In genomic region chr19:11236324-11237301, GRCh38 we compare ENCODE assay signal across 1 cellular context.
TF ChIP-seq lines count a peak whose summit lies in the region.

No MANE protein-coding gene starts in this region.

TF ChIP-seq in HepG2, 621 proteins besides CTCF, POLR2A, EP300 and RAD21 (continues in another document):
- 0 out of 2 replicates have a peak, but pooled peaks have one; percentile 31 for TF ChIP-seq ATF7-NPFF (CRISPR knock-in tag; IDR thresholded peaks at IDR 0.05; ENCODE audit: low read depth)
- no peak for TF ChIP-seq ZSCAN12 (CRISPR knock-in tag; IDR thresholded peaks at IDR 0.05)
- peak; percentile 89 for TF ChIP-seq ESRRA (CRISPR knock-in tag; IDR thresholded peaks at IDR 0.05; ENCODE audit: low read depth)
- TF ChIP-seq MTA3 (CRISPR knock-in tag; IDR thresholded peaks at IDR 0.05): no peak
- TF ChIP-seq NFKBIZ (CRISPR knock-in tag; IDR thresholded peaks at IDR 0.05): 0 out of 2 replicates have a peak, but pooled peaks have one; percentile 24
- TF ChIP-seq ZSCAN31 (CRISPR knock-in tag; IDR thresholded peaks at IDR 0.05; ENCODE audit: low read depth): no peak
- TF ChIP-seq TRIM24 (CRISPR knock-in tag; IDR thresholded peaks at IDR 0.05): peak; percentile 30; the same call in 1 of the 2 replicates
- TF ChIP-seq BRCA1 (CRISPR knock-in tag; IDR thresholded peaks at IDR 0.05): no peak
- TF ChIP-seq RARA (CRISPR knock-in tag; IDR thresholded peaks at IDR 0.05): peak; percentile 98
- peak; percentile 84; the same call in 1 of the 2 replicates for TF ChIP-seq ZFP37 (CRISPR knock-in tag; IDR thresholded peaks at IDR 0.05; ENCODE audit: borderline replicate concordance)
- TF ChIP-seq ZNF558 (CRISPR knock-in tag; IDR thresholded peaks at IDR 0.05; ENCODE audit: borderline replicate concordance): no peak
- 0 out of 2 replicates have a peak, but pooled peaks have one; percentile 54 for TF ChIP-seq ZFP41 (CRISPR knock-in tag; IDR thresholded peaks at IDR 0.05; ENCODE audit: borderline replicate concordance)
- peak; percentile 82; the same call in 1 of the 2 replicates for TF ChIP-seq ZNF605 (CRISPR knock-in tag; IDR thresholded peaks at IDR 0.05)
- TF ChIP-seq ZNF75D (CRISPR knock-in tag; IDR thresholded peaks at IDR 0.05; ENCODE audit: borderline replicate concordance): no peak
- TF ChIP-seq ATF5 (CRISPR knock-in tag; IDR thresholded peaks at IDR 0.05; ENCODE audit: low read depth): no peak
- 0 out of 2 replicates have a peak, but pooled peaks have one; percentile 63 for TF ChIP-seq HOXA7 (CRISPR knock-in tag; IDR thresholded peaks at IDR 0.05)
- no peak for TF ChIP-seq ZNF576 (CRISPR knock-in tag; IDR thresholded peaks at IDR 0.05)
- TF ChIP-seq POGK (CRISPR knock-in tag; conservative IDR thresholded peaks at IDR 0.05): peak; percentile 90; the same call in 1 of the 2 replicates
- peak; percentile 72 for TF ChIP-seq KAT8 (CRISPR knock-in tag; IDR thresholded peaks at IDR 0.05)
- 0 out of 2 replicates have a peak, but pooled peaks have one; percentile 64 for TF ChIP-seq ELF4 (CRISPR knock-in tag; IDR thresholded peaks at IDR 0.05; ENCODE audit: borderline replicate concordance)
- TF ChIP-seq ZNF674 (CRISPR knock-in tag; IDR thresholded peaks at IDR 0.05; ENCODE audit: low read depth): no peak; the same call in 1 of the 2 replicates
- TF ChIP-seq ZNF274 (CRISPR knock-in tag; IDR thresholded peaks at IDR 0.05): peak; percentile 23; the same call in 1 of the 2 replicates
- peak; percentile 95 for TF ChIP-seq ZC3H13 (CRISPR knock-in tag; IDR thresholded peaks at IDR 0.05)
- TF ChIP-seq, protein P1, sequence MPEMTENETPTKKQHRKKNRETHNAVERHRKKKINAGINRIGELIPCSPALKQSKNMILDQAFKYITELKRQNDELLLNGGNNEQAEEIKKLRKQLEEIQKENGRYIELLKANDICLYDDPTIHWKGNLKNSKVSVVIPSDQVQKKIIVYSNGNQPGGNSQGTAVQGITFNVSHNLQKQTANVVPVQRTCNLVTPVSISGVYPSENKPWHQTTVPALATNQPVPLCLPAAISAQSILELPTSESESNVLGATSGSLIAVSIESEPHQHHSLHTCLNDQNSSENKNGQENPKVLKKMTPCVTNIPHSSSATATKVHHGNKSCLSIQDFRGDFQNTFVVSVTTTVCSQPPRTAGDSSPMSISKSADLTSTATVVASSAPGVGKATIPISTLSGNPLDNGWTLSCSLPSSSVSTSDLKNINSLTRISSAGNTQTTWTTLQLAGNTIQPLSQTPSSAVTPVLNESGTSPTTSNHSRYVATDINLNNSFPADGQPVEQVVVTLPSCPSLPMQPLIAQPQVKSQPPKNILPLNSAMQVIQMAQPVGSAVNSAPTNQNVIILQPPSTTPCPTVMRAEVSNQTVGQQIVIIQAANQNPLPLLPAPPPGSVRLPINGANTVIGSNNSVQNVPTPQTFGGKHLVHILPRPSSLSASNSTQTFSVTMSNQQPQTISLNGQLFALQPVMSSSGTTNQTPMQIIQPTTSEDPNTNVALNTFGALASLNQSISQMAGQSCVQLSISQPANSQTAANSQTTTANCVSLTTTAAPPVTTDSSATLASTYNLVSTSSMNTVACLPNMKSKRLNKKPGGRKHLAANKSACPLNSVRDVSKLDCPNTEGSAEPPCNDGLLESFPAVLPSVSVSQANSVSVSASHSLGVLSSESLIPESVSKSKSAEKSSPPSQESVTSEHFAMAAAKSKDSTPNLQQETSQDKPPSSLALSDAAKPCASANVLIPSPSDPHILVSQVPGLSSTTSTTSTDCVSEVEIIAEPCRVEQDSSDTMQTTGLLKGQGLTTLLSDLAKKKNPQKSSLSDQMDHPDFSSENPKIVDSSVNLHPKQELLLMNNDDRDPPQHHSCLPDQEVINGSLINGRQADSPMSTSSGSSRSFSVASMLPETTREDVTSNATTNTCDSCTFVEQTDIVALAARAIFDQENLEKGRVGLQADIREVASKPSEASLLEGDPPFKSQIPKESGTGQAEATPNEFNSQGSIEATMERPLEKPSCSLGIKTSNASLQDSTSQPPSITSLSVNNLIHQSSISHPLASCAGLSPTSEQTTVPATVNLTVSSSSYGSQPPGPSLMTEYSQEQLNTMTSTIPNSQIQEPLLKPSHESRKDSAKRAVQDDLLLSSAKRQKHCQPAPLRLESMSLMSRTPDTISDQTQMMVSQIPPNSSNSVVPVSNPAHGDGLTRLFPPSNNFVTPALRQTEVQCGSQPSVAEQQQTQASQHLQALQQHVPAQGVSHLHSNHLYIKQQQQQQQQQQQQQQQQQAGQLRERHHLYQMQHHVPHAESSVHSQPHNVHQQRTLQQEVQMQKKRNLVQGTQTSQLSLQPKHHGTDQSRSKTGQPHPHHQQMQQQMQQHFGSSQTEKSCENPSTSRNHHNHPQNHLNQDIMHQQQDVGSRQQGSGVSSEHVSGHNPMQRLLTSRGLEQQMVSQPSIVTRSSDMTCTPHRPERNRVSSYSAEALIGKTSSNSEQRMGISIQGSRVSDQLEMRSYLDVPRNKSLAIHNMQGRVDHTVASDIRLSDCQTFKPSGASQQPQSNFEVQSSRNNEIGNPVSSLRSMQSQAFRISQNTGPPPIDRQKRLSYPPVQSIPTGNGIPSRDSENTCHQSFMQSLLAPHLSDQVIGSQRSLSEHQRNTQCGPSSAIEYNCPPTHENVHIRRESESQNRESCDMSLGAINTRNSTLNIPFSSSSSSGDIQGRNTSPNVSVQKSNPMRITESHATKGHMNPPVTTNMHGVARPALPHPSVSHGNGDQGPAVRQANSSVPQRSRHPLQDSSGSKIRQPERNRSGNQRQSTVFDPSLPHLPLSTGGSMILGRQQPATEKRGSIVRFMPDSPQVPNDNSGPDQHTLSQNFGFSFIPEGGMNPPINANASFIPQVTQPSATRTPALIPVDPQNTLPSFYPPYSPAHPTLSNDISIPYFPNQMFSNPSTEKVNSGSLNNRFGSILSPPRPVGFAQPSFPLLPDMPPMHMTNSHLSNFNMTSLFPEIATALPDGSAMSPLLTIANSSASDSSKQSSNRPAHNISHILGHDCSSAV (CRISPR knock-in tag; IDR thresholded peaks at IDR 0.05; ENCODE audit: borderline replicate concordance): peak; percentile 57; the same call in 1 of the 2 replicates
- TF ChIP-seq ATF2 (CRISPR knock-in tag; IDR thresholded peaks at IDR 0.05): peak; percentile 67; the same call in 1 of the 2 replicates
- peak; percentile 14 for TF ChIP-seq ZNF331 (CRISPR knock-in tag; IDR thresholded peaks at IDR 0.05)
- TF ChIP-seq SIX1 (CRISPR knock-in tag; IDR thresholded peaks at IDR 0.05; ENCODE audit: borderline replicate concordance): 0 out of 2 replicates have a peak, but pooled peaks have one; percentile 13
- TF ChIP-seq ARID3A (IDR thresholded peaks at IDR 0.05; ENCODE audit: low read depth, low read length): peak; percentile 74; the same call in 1 of the 2 replicates
- TF ChIP-seq KLF16 (CRISPR knock-in tag; IDR thresholded peaks at IDR 0.05): peak in 1 of 2 experiments; percentile 74; a peak in 1 of 4 replicates
- peak; percentile 66 for TF ChIP-seq SP4 (CRISPR knock-in tag; IDR thresholded peaks at IDR 0.05)
- peak; percentile 81 for TF ChIP-seq DPF2 (CRISPR knock-in tag; IDR thresholded peaks at IDR 0.05; ENCODE audit: borderline replicate concordance, low read depth)
- no peak for TF ChIP-seq ZNF224 (CRISPR knock-in tag; IDR thresholded peaks at IDR 0.05)
- TF ChIP-seq, protein P2, sequence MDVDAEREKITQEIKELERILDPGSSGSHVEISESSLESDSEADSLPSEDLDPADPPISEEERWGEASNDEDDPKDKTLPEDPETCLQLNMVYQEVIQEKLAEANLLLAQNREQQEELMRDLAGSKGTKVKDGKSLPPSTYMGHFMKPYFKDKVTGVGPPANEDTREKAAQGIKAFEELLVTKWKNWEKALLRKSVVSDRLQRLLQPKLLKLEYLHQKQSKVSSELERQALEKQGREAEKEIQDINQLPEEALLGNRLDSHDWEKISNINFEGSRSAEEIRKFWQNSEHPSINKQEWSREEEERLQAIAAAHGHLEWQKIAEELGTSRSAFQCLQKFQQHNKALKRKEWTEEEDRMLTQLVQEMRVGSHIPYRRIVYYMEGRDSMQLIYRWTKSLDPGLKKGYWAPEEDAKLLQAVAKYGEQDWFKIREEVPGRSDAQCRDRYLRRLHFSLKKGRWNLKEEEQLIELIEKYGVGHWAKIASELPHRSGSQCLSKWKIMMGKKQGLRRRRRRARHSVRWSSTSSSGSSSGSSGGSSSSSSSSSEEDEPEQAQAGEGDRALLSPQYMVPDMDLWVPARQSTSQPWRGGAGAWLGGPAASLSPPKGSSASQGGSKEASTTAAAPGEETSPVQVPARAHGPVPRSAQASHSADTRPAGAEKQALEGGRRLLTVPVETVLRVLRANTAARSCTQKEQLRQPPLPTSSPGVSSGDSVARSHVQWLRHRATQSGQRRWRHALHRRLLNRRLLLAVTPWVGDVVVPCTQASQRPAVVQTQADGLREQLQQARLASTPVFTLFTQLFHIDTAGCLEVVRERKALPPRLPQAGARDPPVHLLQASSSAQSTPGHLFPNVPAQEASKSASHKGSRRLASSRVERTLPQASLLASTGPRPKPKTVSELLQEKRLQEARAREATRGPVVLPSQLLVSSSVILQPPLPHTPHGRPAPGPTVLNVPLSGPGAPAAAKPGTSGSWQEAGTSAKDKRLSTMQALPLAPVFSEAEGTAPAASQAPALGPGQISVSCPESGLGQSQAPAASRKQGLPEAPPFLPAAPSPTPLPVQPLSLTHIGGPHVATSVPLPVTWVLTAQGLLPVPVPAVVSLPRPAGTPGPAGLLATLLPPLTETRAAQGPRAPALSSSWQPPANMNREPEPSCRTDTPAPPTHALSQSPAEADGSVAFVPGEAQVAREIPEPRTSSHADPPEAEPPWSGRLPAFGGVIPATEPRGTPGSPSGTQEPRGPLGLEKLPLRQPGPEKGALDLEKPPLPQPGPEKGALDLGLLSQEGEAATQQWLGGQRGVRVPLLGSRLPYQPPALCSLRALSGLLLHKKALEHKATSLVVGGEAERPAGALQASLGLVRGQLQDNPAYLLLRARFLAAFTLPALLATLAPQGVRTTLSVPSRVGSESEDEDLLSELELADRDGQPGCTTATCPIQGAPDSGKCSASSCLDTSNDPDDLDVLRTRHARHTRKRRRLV (CRISPR knock-in tag; IDR thresholded peaks at IDR 0.05): peak; percentile 90; the same call in 1 of the 2 replicates
- TF ChIP-seq ZNF781 (CRISPR knock-in tag; IDR thresholded peaks at IDR 0.05; ENCODE audit: borderline replicate concordance, not compliant biosample characterization): no peak
- peak; percentile 53; the same call in 1 of the 2 replicates for TF ChIP-seq ONECUT2 (CRISPR knock-in tag; IDR thresholded peaks at IDR 0.05)
- TF ChIP-seq ZNF24 (IDR thresholded peaks at IDR 0.05): no peak
- no peak for TF ChIP-seq KLF15 (CRISPR knock-in tag; IDR thresholded peaks at IDR 0.05; ENCODE audit: borderline replicate concordance)
- TF ChIP-seq ZFP36 (IDR thresholded peaks at IDR 0.05; ENCODE audit: borderline replicate concordance, low read depth, low read length, partially characterized antibody): no peak
- TF ChIP-seq ZNF234 (CRISPR knock-in tag; conservative IDR thresholded peaks at IDR 0.05): no peak
- TF ChIP-seq, protein P3, sequence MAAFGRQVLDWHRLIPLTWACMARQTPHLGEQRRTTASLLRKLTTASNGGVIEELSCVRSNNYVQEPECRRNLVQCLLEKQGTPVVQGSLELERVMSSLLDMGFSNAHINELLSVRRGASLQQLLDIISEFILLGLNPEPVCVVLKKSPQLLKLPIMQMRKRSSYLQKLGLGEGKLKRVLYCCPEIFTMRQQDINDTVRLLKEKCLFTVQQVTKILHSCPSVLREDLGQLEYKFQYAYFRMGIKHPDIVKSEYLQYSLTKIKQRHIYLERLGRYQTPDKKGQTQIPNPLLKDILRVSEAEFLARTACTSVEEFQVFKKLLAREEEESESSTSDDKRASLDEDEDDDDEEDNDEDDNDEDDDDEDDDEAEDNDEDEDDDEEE (CRISPR knock-in tag; IDR thresholded peaks at IDR 0.05): 0 out of 2 replicates have a peak, but pooled peaks have one; percentile 20
